ENCODE assay signal across 1 cellular context in the genomic region with DNA sequence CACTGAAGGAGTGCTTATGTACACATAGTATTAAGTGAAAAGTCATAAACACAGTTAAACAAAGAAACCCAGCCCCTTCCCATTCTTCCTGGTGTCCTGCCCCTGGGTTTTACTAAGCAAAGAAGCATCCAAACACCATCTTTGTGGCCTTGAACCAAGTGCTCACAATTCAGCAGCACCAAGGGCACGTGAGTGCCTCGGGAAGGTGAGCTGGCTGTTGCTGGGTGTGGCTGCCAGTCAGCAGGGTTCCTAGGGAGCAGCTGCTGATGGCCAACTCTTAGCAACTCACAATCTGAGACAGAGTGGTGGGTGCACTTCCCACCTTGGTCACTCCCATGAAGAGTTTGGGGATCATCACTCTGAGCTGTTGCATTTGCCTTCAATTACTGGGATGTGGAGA.
TF ChIP-seq lines count a peak whose summit lies in the region.

No MANE protein-coding gene starts in this region.

TF ChIP-seq in H1, 55 proteins besides CTCF, POLR2A, EP300 and RAD21 (continued from another document):
- no peak for TF ChIP-seq SP1 (IDR thresholded peaks at IDR 0.05; ENCODE audit: low read depth, low read length)
- no peak for TF ChIP-seq RNF2 (IDR thresholded peaks at IDR 0.05; ENCODE audit: borderline replicate concordance, low read depth, low read length, missing control alignments, poor library complexity, severe bottlenecking)
- TF ChIP-seq TAF1 (IDR thresholded peaks at IDR 0.05; ENCODE audit: low read depth, low read length), result no peak
- no peak for TF ChIP-seq HDAC6 (IDR thresholded peaks at IDR 0.05; ENCODE audit: low read depth, low read length)
- no peak for TF ChIP-seq TEAD4 (IDR thresholded peaks at IDR 0.05; ENCODE audit: low read depth, low read length)
